2 cellular contexts compared by ENCODE assay signal in genomic region chrX:108811891-108812290, GRCh38.
TF ChIP-seq lines count a peak whose summit lies in the region.

No MANE protein-coding gene starts in this region.

TF ChIP-seq in SK-N-SH, 30 proteins besides CTCF, POLR2A, EP300 and RAD21 (continued from another document):
- TF ChIP-seq SIN3A (IDR thresholded peaks at IDR 0.05; ENCODE audit: borderline replicate concordance, low read depth, low read length) (no peak), EZH2phosphoT487 (IDR thresholded peaks at IDR 0.05; ENCODE audit: borderline replicate concordance, low read depth) (no peak), NFIC (IDR thresholded peaks at IDR 0.05; ENCODE audit: borderline replicate concordance) (no peak), YY1 (IDR thresholded peaks at IDR 0.05; ENCODE audit: low read depth) (no peak), JUND (IDR thresholded peaks at IDR 0.05) (no peak), MEF2A (IDR thresholded peaks at IDR 0.05; ENCODE audit: borderline replicate concordance, low read depth) (no peak), MXI1 (IDR thresholded peaks at IDR 0.05; ENCODE audit: low read depth, low read length) (no peak), MAX (IDR thresholded peaks at IDR 0.05; ENCODE audit: low read depth) (no peak)
TF ChIP-seq in SK-N-SH: peak in this region for 0.

TF ChIP-seq in SK-N-SH treated with all-trans-retinoic acid at 6 μM for 48 hours, 23 proteins besides CTCF, POLR2A, EP300 and RAD21 (continued from another document):
- TF ChIP-seq TCF4 (CRISPR knock-in tag; IDR thresholded peaks at IDR 0.05; ENCODE audit: borderline replicate concordance) (no peak), ZNF565 (CRISPR knock-in tag; conservative IDR thresholded peaks at IDR 0.05; ENCODE audit: low read depth) (no peak), PPARA (CRISPR knock-in tag; IDR thresholded peaks at IDR 0.05; ENCODE audit: borderline replicate concordance) (no peak), ARNTL (CRISPR knock-in tag; IDR thresholded peaks at IDR 0.05; ENCODE audit: borderline replicate concordance, low read depth) (no peak), ZNF8 (CRISPR knock-in tag; IDR thresholded peaks at IDR 0.05) (no peak), ZNF70 (CRISPR knock-in tag; IDR thresholded peaks at IDR 0.05) (no peak)
- TF ChIP-seq, protein P1, sequence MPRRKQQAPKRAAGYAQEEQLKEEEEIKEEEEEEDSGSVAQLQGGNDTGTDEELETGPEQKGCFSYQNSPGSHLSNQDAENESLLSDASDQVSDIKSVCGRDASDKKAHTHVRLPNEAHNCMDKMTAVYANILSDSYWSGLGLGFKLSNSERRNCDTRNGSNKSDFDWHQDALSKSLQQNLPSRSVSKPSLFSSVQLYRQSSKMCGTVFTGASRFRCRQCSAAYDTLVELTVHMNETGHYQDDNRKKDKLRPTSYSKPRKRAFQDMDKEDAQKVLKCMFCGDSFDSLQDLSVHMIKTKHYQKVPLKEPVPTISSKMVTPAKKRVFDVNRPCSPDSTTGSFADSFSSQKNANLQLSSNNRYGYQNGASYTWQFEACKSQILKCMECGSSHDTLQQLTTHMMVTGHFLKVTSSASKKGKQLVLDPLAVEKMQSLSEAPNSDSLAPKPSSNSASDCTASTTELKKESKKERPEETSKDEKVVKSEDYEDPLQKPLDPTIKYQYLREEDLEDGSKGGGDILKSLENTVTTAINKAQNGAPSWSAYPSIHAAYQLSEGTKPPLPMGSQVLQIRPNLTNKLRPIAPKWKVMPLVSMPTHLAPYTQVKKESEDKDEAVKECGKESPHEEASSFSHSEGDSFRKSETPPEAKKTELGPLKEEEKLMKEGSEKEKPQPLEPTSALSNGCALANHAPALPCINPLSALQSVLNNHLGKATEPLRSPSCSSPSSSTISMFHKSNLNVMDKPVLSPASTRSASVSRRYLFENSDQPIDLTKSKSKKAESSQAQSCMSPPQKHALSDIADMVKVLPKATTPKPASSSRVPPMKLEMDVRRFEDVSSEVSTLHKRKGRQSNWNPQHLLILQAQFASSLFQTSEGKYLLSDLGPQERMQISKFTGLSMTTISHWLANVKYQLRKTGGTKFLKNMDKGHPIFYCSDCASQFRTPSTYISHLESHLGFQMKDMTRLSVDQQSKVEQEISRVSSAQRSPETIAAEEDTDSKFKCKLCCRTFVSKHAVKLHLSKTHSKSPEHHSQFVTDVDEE (CRISPR knock-in tag; IDR thresholded peaks at IDR 0.05): no peak
- TF ChIP-seq, protein P2, sequence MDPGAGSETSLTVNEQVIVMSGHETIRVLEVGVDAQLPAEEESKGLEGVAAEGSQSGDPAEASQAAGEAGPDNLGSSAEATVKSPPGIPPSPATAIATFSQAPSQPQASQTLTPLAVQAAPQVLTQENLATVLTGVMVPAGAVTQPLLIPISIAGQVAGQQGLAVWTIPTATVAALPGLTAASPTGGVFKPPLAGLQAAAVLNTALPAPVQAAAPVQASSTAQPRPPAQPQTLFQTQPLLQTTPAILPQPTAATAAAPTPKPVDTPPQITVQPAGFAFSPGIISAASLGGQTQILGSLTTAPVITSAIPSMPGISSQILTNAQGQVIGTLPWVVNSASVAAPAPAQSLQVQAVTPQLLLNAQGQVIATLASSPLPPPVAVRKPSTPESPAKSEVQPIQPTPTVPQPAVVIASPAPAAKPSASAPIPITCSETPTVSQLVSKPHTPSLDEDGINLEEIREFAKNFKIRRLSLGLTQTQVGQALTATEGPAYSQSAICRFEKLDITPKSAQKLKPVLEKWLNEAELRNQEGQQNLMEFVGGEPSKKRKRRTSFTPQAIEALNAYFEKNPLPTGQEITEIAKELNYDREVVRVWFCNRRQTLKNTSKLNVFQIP (CRISPR knock-in tag; IDR thresholded peaks at IDR 0.05; ENCODE audit: borderline replicate concordance, low read depth): no peak
- TF ChIP-seq, protein P3, sequence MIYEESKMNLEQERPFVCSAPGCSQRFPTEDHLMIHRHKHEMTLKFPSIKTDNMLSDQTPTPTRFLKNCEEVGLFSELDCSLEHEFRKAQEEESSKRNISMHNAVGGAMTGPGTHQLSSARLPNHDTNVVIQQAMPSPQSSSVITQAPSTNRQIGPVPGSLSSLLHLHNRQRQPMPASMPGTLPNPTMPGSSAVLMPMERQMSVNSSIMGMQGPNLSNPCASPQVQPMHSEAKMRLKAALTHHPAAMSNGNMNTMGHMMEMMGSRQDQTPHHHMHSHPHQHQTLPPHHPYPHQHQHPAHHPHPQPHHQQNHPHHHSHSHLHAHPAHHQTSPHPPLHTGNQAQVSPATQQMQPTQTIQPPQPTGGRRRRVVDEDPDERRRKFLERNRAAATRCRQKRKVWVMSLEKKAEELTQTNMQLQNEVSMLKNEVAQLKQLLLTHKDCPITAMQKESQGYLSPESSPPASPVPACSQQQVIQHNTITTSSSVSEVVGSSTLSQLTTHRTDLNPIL (CRISPR knock-in tag; IDR thresholded peaks at IDR 0.05; ENCODE audit: low read depth): no peak
